ENCODE assay signal across 8 cellular contexts in genomic region chr20:25622049-25622448, GRCh38. TPM values are rescaled to one million over a fixed set of nuclear protein-coding genes. Genes with fewer than 3 reads are reported as not detected.
DNase-seq lines count a peak whose midpoint lies in the region; ATAC-seq lines count a peak whose summit lies in the region.

No MANE protein-coding gene starts in this region.

- no peak overlapping the region for H3K18ac ChIP-seq in mesenchymal stem cell (ENCODE audit: low read depth in 1 of 2, low read length in 2 of 2)

- peaks cover 8% of the 10 kb centered on the region; the same call in 1 of the 2 replicates for H4K20me1 ChIP-seq in BLaER1

- H2AFZ ChIP-seq in mesenchymal stem cell (ENCODE audit: low read depth, low read length), result no peak overlapping the region

- no peak overlapping the region for H2AK5ac ChIP-seq in mesenchymal stem cell (ENCODE audit: low read length, severe bottlenecking)

- H3K4me1 Mint-ChIP-seq in activated naive CD8-positive, alpha-beta T cell treated with anti-CD3 and anti-CD28 coated beads for 36 hours, result peaks cover 26% of the 10 kb centered on the region

- H3K4me1 ChIP-seq in BLaER1 (peaks cover 22% of the 10 kb centered on the region), HUES48 (ENCODE audit: control insufficient read depth, insufficient read depth, low read length) (peaks cover 27% of the 10 kb centered on the region), mesenchymal stem cell (ENCODE audit: control insufficient read depth, insufficient read depth, low read depth, low read length) (peaks cover 6% of the 10 kb centered on the region)

- H4K8ac ChIP-seq in mesenchymal stem cell (ENCODE audit: low read length), result no peak overlapping the region

- no peak overlapping the region for H2BK12ac ChIP-seq in mesenchymal stem cell (ENCODE audit: low read length in 2 of 2)

- H3K23ac ChIP-seq in mesenchymal stem cell (ENCODE audit: low read length in 2 of 2), result no peak overlapping the region

- no peak overlapping the region for H3K27ac ChIP-seq in BLaER1
- H3K27ac ChIP-seq in HUES48 (ENCODE audit: low read depth, low read length), result no peak overlapping the region
- H3K27ac ChIP-seq in mesenchymal stem cell (ENCODE audit: low read length, poor library complexity, severe bottlenecking), result no peak overlapping the region

- H3K27me3 ChIP-seq in BLaER1 (no peaks in the 10 kb centered on the region), HUES48 (ENCODE audit: control insufficient read depth, insufficient read depth, low read length) (peaks cover 22% of the 10 kb centered on the region), mesenchymal stem cell (ENCODE audit: control insufficient read depth in 1 of 2, insufficient read depth in 1 of 2, low read length in 2 of 2) (no peaks in the 10 kb centered on the region)

- H3K4me2 ChIP-seq in BLaER1 (peak overlapping the region; percentile 85), mesenchymal stem cell (ENCODE audit: low read length, poor library complexity, severe bottlenecking) (no peak overlapping the region)

- ATAC-seq in GM21515 (IDR thresholded peaks at IDR 0.05; ENCODE audit: unreplicated experiment) (no peak), HG03039 (IDR thresholded peaks at IDR 0.05; ENCODE audit: unreplicated experiment) (no peak)

- H3K36me3 Mint-ChIP-seq in activated naive CD8-positive, alpha-beta T cell treated with anti-CD3 and anti-CD28 coated beads for 36 hours, result peaks cover 28% of the 10 kb centered on the region

- H2BK15ac ChIP-seq in mesenchymal stem cell (ENCODE audit: low read depth, poor library complexity, severe bottlenecking), result no peak overlapping the region

- peaks cover 27% of the 10 kb centered on the region for H3K79me1 ChIP-seq in mesenchymal stem cell (replicated peaks; ENCODE audit: low read length, poor library complexity, severe bottlenecking)

- peak overlapping the region; percentile 84 for H3K4me3 Mint-ChIP-seq in activated naive CD8-positive, alpha-beta T cell treated with anti-CD3 and anti-CD28 coated beads for 36 hours

- no peak overlapping the region for H4K91ac ChIP-seq in mesenchymal stem cell (ENCODE audit: low read length)

- DNase-seq in activated naive CD8-positive, alpha-beta T cell treated with anti-CD3 and anti-CD28 coated beads for 36 hours, result no peak
- no peak for DNase-seq in mesenchymal stem cell
- DNase-seq in H4 (ENCODE audit: low spot score), result no peak
- no peak for DNase-seq in NCI-H1105 (lab: John Stamatoyannopoulos, UW)

- 97% methylated on average over 4 of the region's 6 CpGs for whole genome bisulfite sequencing in mesenchymal stem cell

- no peaks in the 10 kb centered on the region for H3K27me3 Mint-ChIP-seq in activated naive CD8-positive, alpha-beta T cell treated with anti-CD3 and anti-CD28 coated beads for 36 hours

- H3K27ac Mint-ChIP-seq in activated naive CD8-positive, alpha-beta T cell treated with anti-CD3 and anti-CD28 coated beads for 36 hours, result no peak overlapping the region

- peaks cover 6% of the 10 kb centered on the region for H3K9me3 Mint-ChIP-seq in activated naive CD8-positive, alpha-beta T cell treated with anti-CD3 and anti-CD28 coated beads for 36 hours

- no peak overlapping the region for H2BK120ac ChIP-seq in mesenchymal stem cell (ENCODE audit: low read depth, low read length)

- no peak overlapping the region for H3K4ac ChIP-seq in mesenchymal stem cell (ENCODE audit: low read depth in 1 of 2, low read length in 2 of 2)

- H3K9ac ChIP-seq in BLaER1 (no peak overlapping the region), HUES48 (ENCODE audit: low read depth, low read length) (no peak overlapping the region), mesenchymal stem cell (ENCODE audit: low read length) (peak overlapping the region; percentile 98)

- peaks cover 20% of the 10 kb centered on the region for H3K36me3 ChIP-seq in BLaER1
- H3K36me3 ChIP-seq in HUES48 (ENCODE audit: control insufficient read depth, insufficient read depth, low read length), result no peaks in the 10 kb centered on the region
- H3K36me3 ChIP-seq in mesenchymal stem cell (ENCODE audit: control insufficient read depth in 1 of 2, insufficient read depth in 2 of 2, low read depth in 1 of 2, low read length in 2 of 2), result peaks cover 0 to 7% of the 10 kb centered on the region in 2 experiments

- H3K9me3 ChIP-seq in BLaER1 (peaks cover 7% of the 10 kb centered on the region; the same call in 1 of the 2 replicates), HUES48 (ENCODE audit: control insufficient read depth, insufficient read depth, low read length) (no peaks in the 10 kb centered on the region), mesenchymal stem cell (ENCODE audit: control insufficient read depth, low read length) (no peaks in the 10 kb centered on the region)

- H3K4me3 ChIP-seq in BLaER1, result 0 out of 2 replicates have a peak overlapping the region, but pooled peaks have one; percentile 84
- peak overlapping the region; percentile 68; the same call in 1 of the 2 replicates for H3K4me3 ChIP-seq in HUES48 (ENCODE audit: low read depth, low read length)
- peak overlapping the region in 1 of 2 experiments; percentile 92 for H3K4me3 ChIP-seq in mesenchymal stem cell (ENCODE audit: insufficient read depth in 1 of 2, low read depth in 1 of 2, low read length in 2 of 2)

- no peak overlapping the region for H3K14ac ChIP-seq in mesenchymal stem cell (ENCODE audit: low read length in 2 of 2)

- no peak overlapping the region for H2BK5ac ChIP-seq in mesenchymal stem cell (ENCODE audit: low read depth, low read length, poor library complexity, severe bottlenecking)

RNA-seq across cellular contexts. Expression of gene NANP, which starts 1.8 kb away (rescaled TPM):
- 10 to 100 TPM; 10.2 to 10.9 TPM for total RNA-seq in activated naive CD8-positive, alpha-beta T cell treated with anti-CD3 and anti-CD28 coated beads for 36 hours
- polyA plus RNA-seq in mesenchymal stem cell (2013, experiment 1 of 2), result 9.5 TPM
- 9.8 TPM for polyA plus RNA-seq in mesenchymal stem cell (2013, experiment 2 of 2)
- 4.4 and 7.3 TPM in 2 replicates for total RNA-seq in H4 (2014; rRNA removed; shearing (Covaris generic))

RNA-seq across cellular contexts. Expression of gene NINL, which starts 36.7 kb away (rescaled TPM):
- 1 to 10 TPM; 2.0 to 2.2 TPM for total RNA-seq in activated naive CD8-positive, alpha-beta T cell treated with anti-CD3 and anti-CD28 coated beads for 36 hours
- 6.8 TPM for polyA plus RNA-seq in mesenchymal stem cell (2013, experiment 1 of 2)
- 6.4 TPM for polyA plus RNA-seq in mesenchymal stem cell (2013, experiment 2 of 2)
- total RNA-seq in H4 (2014; rRNA removed; shearing (Covaris generic)), result 3.7 and 4.4 TPM in 2 replicates
